Comparison of ENCODE assay signal across 1 cellular context in the genomic region with DNA sequence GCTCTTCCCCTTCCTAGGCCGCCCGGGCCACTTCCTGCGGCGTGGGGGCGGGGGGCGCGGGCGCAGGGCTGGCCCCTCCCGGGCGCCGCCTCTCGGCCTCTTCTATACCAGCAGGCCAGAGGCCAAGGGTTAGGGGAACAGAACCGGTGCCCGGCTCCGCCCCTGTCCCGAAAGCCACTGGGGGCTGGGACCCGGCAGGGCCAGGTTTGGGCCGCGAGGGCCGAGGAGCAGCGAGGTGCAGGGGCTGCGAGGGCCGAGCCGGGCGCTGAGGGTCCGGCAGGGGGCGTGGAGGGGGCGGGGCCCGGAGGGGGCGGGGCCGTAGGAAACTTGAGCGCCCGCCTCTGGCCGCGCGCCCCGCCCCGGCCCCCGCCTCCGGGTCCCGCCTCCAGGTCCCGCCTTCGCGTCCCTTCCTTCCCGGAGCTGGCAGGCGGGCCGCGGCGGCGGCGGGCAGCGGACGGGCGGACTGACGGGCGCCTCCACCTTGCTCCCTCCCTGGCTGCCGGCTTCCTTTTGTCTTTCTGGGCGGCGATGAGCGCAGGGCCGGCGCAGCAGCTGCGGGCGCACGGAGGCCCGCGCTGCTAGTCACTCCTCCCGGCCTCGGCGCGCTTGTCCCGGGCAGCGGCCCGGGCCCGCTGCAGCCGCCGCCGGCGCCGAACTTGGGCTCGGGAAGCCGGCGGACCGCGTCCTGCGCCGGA.
TF ChIP-seq lines count a peak whose summit lies in the region.

A gene (plus strand): TSS at position 426 of the 695 bp plus-strand sequence. CDS start 116,854 bp downstream, outside the sequence.

TF ChIP-seq in HepG2, 621 proteins besides CTCF, POLR2A, EP300 and RAD21 (continued from another document and continues in another):
- TF ChIP-seq, protein P1, sequence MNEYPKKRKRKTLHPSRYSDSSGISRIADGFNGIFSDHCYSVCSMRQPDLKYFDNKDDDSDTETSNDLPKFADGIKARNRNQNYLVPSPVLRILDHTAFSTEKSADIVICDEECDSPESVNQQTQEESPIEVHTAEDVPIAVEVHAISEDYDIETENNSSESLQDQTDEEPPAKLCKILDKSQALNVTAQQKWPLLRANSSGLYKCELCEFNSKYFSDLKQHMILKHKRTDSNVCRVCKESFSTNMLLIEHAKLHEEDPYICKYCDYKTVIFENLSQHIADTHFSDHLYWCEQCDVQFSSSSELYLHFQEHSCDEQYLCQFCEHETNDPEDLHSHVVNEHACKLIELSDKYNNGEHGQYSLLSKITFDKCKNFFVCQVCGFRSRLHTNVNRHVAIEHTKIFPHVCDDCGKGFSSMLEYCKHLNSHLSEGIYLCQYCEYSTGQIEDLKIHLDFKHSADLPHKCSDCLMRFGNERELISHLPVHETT (CRISPR knock-in tag; conservative IDR thresholded peaks at IDR 0.05): peak; percentile 84
- TF ChIP-seq RELA (CRISPR knock-in tag; IDR thresholded peaks at IDR 0.05) (no peak), MZF1 (CRISPR knock-in tag; IDR thresholded peaks at IDR 0.05; ENCODE audit: borderline replicate concordance) (no peak), ZBTB1 (CRISPR knock-in tag; IDR thresholded peaks at IDR 0.05; ENCODE audit: borderline replicate concordance) (no peak), CCAR2 (optimal IDR thresholded peaks at IDR 0.05; ENCODE audit: low read depth, low read length) (peak; percentile 76), ZNF678 (CRISPR knock-in tag; IDR thresholded peaks at IDR 0.05) (no peak), SMAD9 (CRISPR knock-in tag; IDR thresholded peaks at IDR 0.05) (no peak), ZNF138 (CRISPR knock-in tag; IDR thresholded peaks at IDR 0.05; ENCODE audit: low read depth) (no peak; the same call in 1 of the 2 replicates), NCOA1 (CRISPR knock-in tag; IDR thresholded peaks at IDR 0.05) (no peak), SP4 (CRISPR knock-in tag; IDR thresholded peaks at IDR 0.05) (peak; percentile 92), TBP (CRISPR knock-in tag; IDR thresholded peaks at IDR 0.05) (0 out of 2 replicates have a peak, but pooled peaks have one; percentile 33), ZNF777 (CRISPR knock-in tag; IDR thresholded peaks at IDR 0.05) (peak; percentile 42; the same call in 1 of the 2 replicates), CAMTA2 (CRISPR knock-in tag; IDR thresholded peaks at IDR 0.05; ENCODE audit: borderline replicate concordance) (no peak), CBX2 (IDR thresholded peaks at IDR 0.05; ENCODE audit: low read depth, low read length) (no peak), CBX2 (CRISPR knock-in tag; IDR thresholded peaks at IDR 0.05; ENCODE audit: low read depth) (no peak), ZSCAN22 (CRISPR knock-in tag; IDR thresholded peaks at IDR 0.05) (no peak; the same call in 1 of the 2 replicates), FOXK2 (IDR thresholded peaks at IDR 0.05) (no peak), PPARG (CRISPR knock-in tag; conservative IDR thresholded peaks at IDR 0.05) (peak; percentile 76), ATF7-NPFF (CRISPR knock-in tag; IDR thresholded peaks at IDR 0.05; ENCODE audit: low read depth) (0 out of 2 replicates have a peak, but pooled peaks have one; percentile 5), ZNF598 (CRISPR knock-in tag; IDR thresholded peaks at IDR 0.05; ENCODE audit: borderline replicate concordance) (no peak), ZNF121 (CRISPR knock-in tag; IDR thresholded peaks at IDR 0.05) (no peak), ZNF3 (CRISPR knock-in tag; IDR thresholded peaks at IDR 0.05) (no peak), ZNF180 (CRISPR knock-in tag; IDR thresholded peaks at IDR 0.05; ENCODE audit: borderline replicate concordance, low read depth) (no peak), ZNF317 (CRISPR knock-in tag; IDR thresholded peaks at IDR 0.05) (no peak), ZNF337 (CRISPR knock-in tag; IDR thresholded peaks at IDR 0.05; ENCODE audit: borderline replicate concordance, low read depth) (no peak), FOXO1 (CRISPR knock-in tag; IDR thresholded peaks at IDR 0.05) (no peak; the same call in 1 of the 2 replicates), ATRX (CRISPR knock-in tag; IDR thresholded peaks at IDR 0.05; ENCODE audit: borderline replicate concordance) (no peak), ZNF282 (IDR thresholded peaks at IDR 0.05; ENCODE audit: partially characterized antibody) (no peak), HNRNPLL (IDR thresholded peaks at IDR 0.05; ENCODE audit: low read depth, low read length, poor library complexity, severe bottlenecking) (no peak), ETV6 (CRISPR knock-in tag; conservative IDR thresholded peaks at IDR 0.05) (no peak; the same call in 1 of the 2 replicates), SIN3B (IDR thresholded peaks at IDR 0.05; ENCODE audit: low read length) (no peak), FOSL1 (CRISPR knock-in tag; IDR thresholded peaks at IDR 0.05; ENCODE audit: borderline replicate concordance) (no peak), ZKSCAN1 (IDR thresholded peaks at IDR 0.05; ENCODE audit: low read length) (no peak), WIZ (CRISPR knock-in tag; IDR thresholded peaks at IDR 0.05) (no peak), SATB2 (CRISPR knock-in tag; IDR thresholded peaks at IDR 0.05) (0 out of 2 replicates have a peak, but pooled peaks have one; percentile 58), ZNF44 (CRISPR knock-in tag; IDR thresholded peaks at IDR 0.05) (no peak), ZNF263 (CRISPR knock-in tag; IDR thresholded peaks at IDR 0.05) (peak; percentile 40; the same call in 1 of the 2 replicates), CC2D1A (CRISPR knock-in tag; IDR thresholded peaks at IDR 0.05) (no peak), EZH2 (conservative IDR thresholded peaks at IDR 0.05; ENCODE audit: low read depth, low read length) (no peak), KDM6A (CRISPR knock-in tag; IDR thresholded peaks at IDR 0.05; ENCODE audit: low read depth) (no peak), GZF1 (CRISPR knock-in tag; IDR thresholded peaks at IDR 0.05) (0 out of 2 replicates have a peak, but pooled peaks have one; percentile 15), ZFP90 (CRISPR knock-in tag; IDR thresholded peaks at IDR 0.05; ENCODE audit: borderline replicate concordance) (peak; percentile 67; the same call in 1 of the 2 replicates), ZNF746 (CRISPR knock-in tag; IDR thresholded peaks at IDR 0.05) (no peak), ZNF547 (CRISPR knock-in tag; IDR thresholded peaks at IDR 0.05) (no peak), CBX5 (CRISPR knock-in tag; IDR thresholded peaks at IDR 0.05; ENCODE audit: borderline replicate concordance) (peak; percentile 54; the same call in 1 of the 2 replicates), ZNF24 (IDR thresholded peaks at IDR 0.05) (no peak), SIX4 (CRISPR knock-in tag; IDR thresholded peaks at IDR 0.05) (no peak), MED13 (CRISPR knock-in tag; IDR thresholded peaks at IDR 0.05) (peak; percentile 48; the same call in 1 of the 2 replicates), JDP2 (CRISPR knock-in tag; IDR thresholded peaks at IDR 0.05; ENCODE audit: borderline replicate concordance) (no peak), TEAD3 (CRISPR knock-in tag; optimal IDR thresholded peaks at IDR 0.05; ENCODE audit: borderline replicate concordance) (peak; percentile 75), NR2F2 (IDR thresholded peaks at IDR 0.05; ENCODE audit: borderline replicate concordance, low read depth) (peak; percentile 72; the same call in 1 of the 2 replicates), XRCC5 (optimal IDR thresholded peaks at IDR 0.05; ENCODE audit: low read length) (peak; percentile 91)
- TF ChIP-seq, protein P2, sequence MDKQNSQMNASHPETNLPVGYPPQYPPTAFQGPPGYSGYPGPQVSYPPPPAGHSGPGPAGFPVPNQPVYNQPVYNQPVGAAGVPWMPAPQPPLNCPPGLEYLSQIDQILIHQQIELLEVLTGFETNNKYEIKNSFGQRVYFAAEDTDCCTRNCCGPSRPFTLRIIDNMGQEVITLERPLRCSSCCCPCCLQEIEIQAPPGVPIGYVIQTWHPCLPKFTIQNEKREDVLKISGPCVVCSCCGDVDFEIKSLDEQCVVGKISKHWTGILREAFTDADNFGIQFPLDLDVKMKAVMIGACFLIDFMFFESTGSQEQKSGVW (CRISPR knock-in tag; IDR thresholded peaks at IDR 0.05; ENCODE audit: borderline replicate concordance): no peak
- TF ChIP-seq, protein P3, sequence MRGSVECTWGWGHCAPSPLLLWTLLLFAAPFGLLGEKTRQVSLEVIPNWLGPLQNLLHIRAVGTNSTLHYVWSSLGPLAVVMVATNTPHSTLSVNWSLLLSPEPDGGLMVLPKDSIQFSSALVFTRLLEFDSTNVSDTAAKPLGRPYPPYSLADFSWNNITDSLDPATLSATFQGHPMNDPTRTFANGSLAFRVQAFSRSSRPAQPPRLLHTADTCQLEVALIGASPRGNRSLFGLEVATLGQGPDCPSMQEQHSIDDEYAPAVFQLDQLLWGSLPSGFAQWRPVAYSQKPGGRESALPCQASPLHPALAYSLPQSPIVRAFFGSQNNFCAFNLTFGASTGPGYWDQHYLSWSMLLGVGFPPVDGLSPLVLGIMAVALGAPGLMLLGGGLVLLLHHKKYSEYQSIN (CRISPR knock-in tag; IDR thresholded peaks at IDR 0.05; ENCODE audit: borderline replicate concordance): no peak
- TF ChIP-seq, protein P4, sequence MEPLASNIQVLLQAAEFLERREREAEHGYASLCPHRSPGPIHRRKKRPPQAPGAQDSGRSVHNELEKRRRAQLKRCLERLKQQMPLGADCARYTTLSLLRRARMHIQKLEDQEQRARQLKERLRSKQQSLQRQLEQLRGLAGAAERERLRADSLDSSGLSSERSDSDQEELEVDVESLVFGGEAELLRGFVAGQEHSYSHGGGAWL (CRISPR knock-in tag; IDR thresholded peaks at IDR 0.05): no peak; the same call in 1 of the 2 replicates
- TF ChIP-seq, protein P5, sequence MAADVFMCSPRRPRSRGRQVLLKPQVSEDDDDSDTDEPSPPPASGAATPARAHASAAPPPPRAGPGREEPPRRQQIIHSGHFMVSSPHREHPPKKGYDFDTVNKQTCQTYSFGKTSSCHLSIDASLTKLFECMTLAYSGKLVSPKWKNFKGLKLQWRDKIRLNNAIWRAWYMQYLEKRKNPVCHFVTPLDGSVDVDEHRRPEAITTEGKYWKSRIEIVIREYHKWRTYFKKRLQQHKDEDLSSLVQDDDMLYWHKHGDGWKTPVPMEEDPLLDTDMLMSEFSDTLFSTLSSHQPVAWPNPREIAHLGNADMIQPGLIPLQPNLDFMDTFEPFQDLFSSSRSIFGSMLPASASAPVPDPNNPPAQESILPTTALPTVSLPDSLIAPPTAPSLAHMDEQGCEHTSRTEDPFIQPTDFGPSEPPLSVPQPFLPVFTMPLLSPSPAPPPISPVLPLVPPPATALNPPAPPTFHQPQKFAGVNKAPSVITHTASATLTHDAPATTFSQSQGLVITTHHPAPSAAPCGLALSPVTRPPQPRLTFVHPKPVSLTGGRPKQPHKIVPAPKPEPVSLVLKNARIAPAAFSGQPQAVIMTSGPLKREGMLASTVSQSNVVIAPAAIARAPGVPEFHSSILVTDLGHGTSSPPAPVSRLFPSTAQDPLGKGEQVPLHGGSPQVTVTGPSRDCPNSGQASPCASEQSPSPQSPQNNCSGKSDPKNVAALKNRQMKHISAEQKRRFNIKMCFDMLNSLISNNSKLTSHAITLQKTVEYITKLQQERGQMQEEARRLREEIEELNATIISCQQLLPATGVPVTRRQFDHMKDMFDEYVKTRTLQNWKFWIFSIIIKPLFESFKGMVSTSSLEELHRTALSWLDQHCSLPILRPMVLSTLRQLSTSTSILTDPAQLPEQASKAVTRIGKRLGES (CRISPR knock-in tag; IDR thresholded peaks at IDR 0.05; ENCODE audit: borderline replicate concordance): no peak
- TF ChIP-seq, protein P6, sequence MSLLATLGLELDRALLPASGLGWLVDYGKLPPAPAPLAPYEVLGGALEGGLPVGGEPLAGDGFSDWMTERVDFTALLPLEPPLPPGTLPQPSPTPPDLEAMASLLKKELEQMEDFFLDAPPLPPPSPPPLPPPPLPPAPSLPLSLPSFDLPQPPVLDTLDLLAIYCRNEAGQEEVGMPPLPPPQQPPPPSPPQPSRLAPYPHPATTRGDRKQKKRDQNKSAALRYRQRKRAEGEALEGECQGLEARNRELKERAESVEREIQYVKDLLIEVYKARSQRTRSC (CRISPR knock-in tag; IDR thresholded peaks at IDR 0.05; ENCODE audit: low read depth): no peak
- TF ChIP-seq, protein P7, sequence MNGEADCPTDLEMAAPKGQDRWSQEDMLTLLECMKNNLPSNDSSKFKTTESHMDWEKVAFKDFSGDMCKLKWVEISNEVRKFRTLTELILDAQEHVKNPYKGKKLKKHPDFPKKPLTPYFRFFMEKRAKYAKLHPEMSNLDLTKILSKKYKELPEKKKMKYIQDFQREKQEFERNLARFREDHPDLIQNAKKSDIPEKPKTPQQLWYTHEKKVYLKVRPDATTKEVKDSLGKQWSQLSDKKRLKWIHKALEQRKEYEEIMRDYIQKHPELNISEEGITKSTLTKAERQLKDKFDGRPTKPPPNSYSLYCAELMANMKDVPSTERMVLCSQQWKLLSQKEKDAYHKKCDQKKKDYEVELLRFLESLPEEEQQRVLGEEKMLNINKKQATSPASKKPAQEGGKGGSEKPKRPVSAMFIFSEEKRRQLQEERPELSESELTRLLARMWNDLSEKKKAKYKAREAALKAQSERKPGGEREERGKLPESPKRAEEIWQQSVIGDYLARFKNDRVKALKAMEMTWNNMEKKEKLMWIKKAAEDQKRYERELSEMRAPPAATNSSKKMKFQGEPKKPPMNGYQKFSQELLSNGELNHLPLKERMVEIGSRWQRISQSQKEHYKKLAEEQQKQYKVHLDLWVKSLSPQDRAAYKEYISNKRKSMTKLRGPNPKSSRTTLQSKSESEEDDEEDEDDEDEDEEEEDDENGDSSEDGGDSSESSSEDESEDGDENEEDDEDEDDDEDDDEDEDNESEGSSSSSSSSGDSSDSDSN (CRISPR knock-in tag; IDR thresholded peaks at IDR 0.05): peak; percentile 60; the same call in 1 of the 2 replicates
- TF ChIP-seq, protein P8, sequence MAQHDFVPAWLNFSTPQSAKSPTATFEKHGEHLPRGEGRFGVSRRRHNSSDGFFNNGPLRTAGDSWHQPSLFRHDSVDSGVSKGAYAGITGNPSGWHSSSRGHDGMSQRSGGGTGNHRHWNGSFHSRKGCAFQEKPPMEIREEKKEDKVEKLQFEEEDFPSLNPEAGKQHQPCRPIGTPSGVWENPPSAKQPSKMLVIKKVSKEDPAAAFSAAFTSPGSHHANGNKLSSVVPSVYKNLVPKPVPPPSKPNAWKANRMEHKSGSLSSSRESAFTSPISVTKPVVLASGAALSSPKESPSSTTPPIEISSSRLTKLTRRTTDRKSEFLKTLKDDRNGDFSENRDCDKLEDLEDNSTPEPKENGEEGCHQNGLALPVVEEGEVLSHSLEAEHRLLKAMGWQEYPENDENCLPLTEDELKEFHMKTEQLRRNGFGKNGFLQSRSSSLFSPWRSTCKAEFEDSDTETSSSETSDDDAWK (CRISPR knock-in tag; IDR thresholded peaks at IDR 0.05): no peak
- TF ChIP-seq, protein P9, sequence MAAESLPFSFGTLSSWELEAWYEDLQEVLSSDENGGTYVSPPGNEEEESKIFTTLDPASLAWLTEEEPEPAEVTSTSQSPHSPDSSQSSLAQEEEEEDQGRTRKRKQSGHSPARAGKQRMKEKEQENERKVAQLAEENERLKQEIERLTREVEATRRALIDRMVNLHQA (CRISPR knock-in tag; IDR thresholded peaks at IDR 0.05): no peak
- TF ChIP-seq, protein P10, sequence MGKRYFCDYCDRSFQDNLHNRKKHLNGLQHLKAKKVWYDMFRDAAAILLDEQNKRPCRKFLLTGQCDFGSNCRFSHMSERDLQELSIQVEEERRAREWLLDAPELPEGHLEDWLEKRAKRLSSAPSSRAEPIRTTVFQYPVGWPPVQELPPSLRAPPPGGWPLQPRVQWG (CRISPR knock-in tag; IDR thresholded peaks at IDR 0.05; ENCODE audit: borderline replicate concordance, low read depth): no peak
